ENCODE assay signal across 9 cellular contexts in genomic region chr2:233209117-233209977, GRCh38. TPM values are rescaled to one million over a fixed set of nuclear protein-coding genes. Genes with fewer than 3 reads are reported as not detected.
DNase-seq lines count a peak whose midpoint lies in the region; ATAC-seq and TF ChIP-seq lines count a peak whose summit lies in the region.
"Had no signal": no experiment of that assay in that cellular context is flagged by ENCODE, and none has a peak within 500 bp of the region (broad histone marks: within the 10 kb centered on the region; RNA-seq: fewer than 3 reads in every experiment).

No MANE protein-coding gene starts in this region.

- H3K9me3 ChIP-seq in heart right ventricle = no peaks in the 10 kb centered on the region

- DNase-seq in COR-L47 (lab: John Stamatoyannopoulos, UW) (peak; percentile 31), cardiac fibroblast (ENCODE audit: low read depth in 2 of 2) (peak; percentile 14 to 51), myocyte (ENCODE audit: low read depth) (peak; percentile 38), NCI-H1694 (lab: John Stamatoyannopoulos, UW) (no peak), heart right ventricle (no peak)

- H3K4me3 ChIP-seq in cardiac fibroblast (replicated peaks in 1 of 2; ENCODE audit: low read depth in 2 of 2, low read length in 2 of 2) = no peak overlapping the region
- H3K4me3 ChIP-seq in heart right ventricle = no peak overlapping the region
- H3K4me3 ChIP-seq: skin epidermis had no signal

- peaks cover 0 to 40% (median 23%) of the 10 kb centered on the region in 9 donors for H3K4me1 ChIP-seq in heart right ventricle

- H3K36me3 ChIP-seq in heart right ventricle = peaks cover 0 to 29% (median 0%) of the 10 kb centered on the region in 9 donors

- TF ChIP-seq RAD21 in Ishikawa (IDR thresholded peaks at IDR 0.05; ENCODE audit: low read depth) = no peak; the same call in 1 of the 2 replicates

- no peak overlapping the region for H3K27ac ChIP-seq in heart right ventricle

- H3K27me3 ChIP-seq in heart right ventricle = no peaks in the 10 kb centered on the region

- 33 to 34% methylated on average over 11 of the region's 11 CpGs for WGBS in heart right ventricle, 2 donors

- TF ChIP-seq CTCF in cardiac fibroblast (IDR thresholded peaks at IDR 0.05; ENCODE audit: low read depth, low read length) (no peak), heart right ventricle (IDR thresholded peaks at IDR 0.05) (no peak)

- TF ChIP-seq EP300 in Ishikawa (IDR thresholded peaks at IDR 0.05; ENCODE audit: borderline replicate concordance) = peak; percentile 87

- intact Hi-C loops in heart right ventricle (cut with DNase I) = no loop called here

- no peak for ATAC-seq in GM18867 (IDR thresholded peaks at IDR 0.05; ENCODE audit: unreplicated experiment)
- no peak for ATAC-seq in heart right ventricle
- no peak for ATAC-seq in GM19463 (IDR thresholded peaks at IDR 0.05; ENCODE audit: unreplicated experiment)

TF ChIP-seq in Ishikawa, 13 proteins besides CTCF, POLR2A, EP300 and RAD21:
- TF ChIP-seq ZBTB7A (IDR thresholded peaks at IDR 0.05; ENCODE audit: low read depth) (no peak), MAX (IDR thresholded peaks at IDR 0.05) (0 out of 2 replicates have a peak, but pooled peaks have one; percentile 10), FOXM1 (IDR thresholded peaks at IDR 0.05; ENCODE audit: borderline replicate concordance, low read depth) (peak; percentile 79), YY1 (IDR thresholded peaks at IDR 0.05; ENCODE audit: low read depth) (peak; percentile 49; the same call in 1 of the 2 replicates), NFIC (IDR thresholded peaks at IDR 0.05) (peak; percentile 78), CEBPB (IDR thresholded peaks at IDR 0.05) (0 out of 2 replicates have a peak, but pooled peaks have one; percentile 20), TCF12 (IDR thresholded peaks at IDR 0.05; ENCODE audit: low read depth) (peak; percentile 91), TEAD4 (IDR thresholded peaks at IDR 0.05) (peak; percentile 64), EGR1 (IDR thresholded peaks at IDR 0.05) (0 out of 2 replicates have a peak, but pooled peaks have one; percentile 9), CREB1 (IDR thresholded peaks at IDR 0.05; ENCODE audit: low read depth) (no peak)

RNA-seq across cellular contexts. Expression of gene ATG16L1, which starts 42.1 kb away (rescaled TPM):
- 40.8 and 43.7 TPM in 2 replicates for total RNA-seq in myocyte
- 20.0 TPM for polyA plus RNA-seq in myocyte (2012)
- 10 to 100 TPM; 13.2 to 19.2 (median 16.7) TPM for total RNA-seq in heart right ventricle
- polyA plus RNA-seq in heart right ventricle = 10 to 100 TPM in 1 of 2 donors, 1 to 10 TPM in 1; 7.4 to 12.1 TPM

Comparison
In these comparisons a context has a peak if more than half of its experiments do, and no peak if none do; other contexts are left out.
1. DNase-seq: peak in COR-L47 (single experiment), cardiac fibroblast (2 of 2) and myocyte (single experiment); none in NCI-H1694 (single experiment) and heart right ventricle (0 of 2).